Comparison of ENCODE assay signal across 20 cellular contexts in genomic region chr11:8788616-8789015, GRCh38.
"Had no signal": no experiment of that assay in that cellular context is flagged by ENCODE, and none has a peak within 500 bp of the region (broad histone marks: within the 10 kb centered on the region; RNA-seq: fewer than 3 reads in every experiment).

No MANE protein-coding gene starts in this region.

- DNase-seq: activated CD4-positive, alpha-beta T cell treated with anti-CD3 and anti-CD28 coated beads, Interleukin-2, amount 50 U/mL, for 48 hours; activated gamma-delta T cell treated with Interleukin-2 at 50 U/mL for 16 hours; adrenal gland; dermis blood vessel endothelial cell; effector memory CD8-positive, alpha-beta T cell; foreskin melanocyte; head of caudate nucleus; kidney glomerular epithelial cell; left ventricle myocardium superior; naive B cell; pancreas; right lobe of liver; spleen; stimulated activated CD4-positive, alpha-beta T cell treated with anti-CD3 and anti-CD28 coated beads, Interleukin-4, amount 100 ng/mL, for 4 hours; WERI-Rb-1 had no signal

- H3K9me3 ChIP-seq: adrenal gland, pancreas, right lobe of liver, spleen, tibial nerve, vagina had no signal

- H3K36me3 Mint-ChIP-seq: activated naive CD4-positive, alpha-beta T cell treated with anti-CD3 and anti-CD28 coated beads, Interleukin-2, amount 50 U/mL, for 72 hours; naive B cell; stimulated activated memory B cell treated with anti-CD40 and anti-IgM and Interleukin-4, amounts not matched to agents 10 μg/mL and 1 μg/mL and 100 μg/mL, for 72 hours had no signal

- H3K27me3 ChIP-seq: adrenal gland, pancreas, right lobe of liver, spleen, tibial nerve, vagina had no signal

- H3K9me3 Mint-ChIP-seq: activated naive CD4-positive, alpha-beta T cell treated with anti-CD3 and anti-CD28 coated beads, Interleukin-2, amount 50 U/mL, for 72 hours; activated T-helper 1 cell treated with anti-CD3 and anti-CD28 coated beads, Interleukin-12 subunit alpha, Interleukin-12 subunit beta, Interleukin-2, Interleukin-4 antibody, amounts not matched to agents 30 ng/mL and 10 ng/mL and 1 ng/mL, durations not matched to agents 14 hours and 24 hours and 36 hours; effector memory CD8-positive, alpha-beta T cell; naive B cell; stimulated activated memory B cell treated with anti-CD40 and anti-IgM and Interleukin-4, amounts not matched to agents 10 μg/mL and 1 μg/mL and 100 μg/mL, for 72 hours had no signal

- H3K27ac ChIP-seq: right lobe of liver, tibial nerve, vagina, WERI-Rb-1 had no signal

- H3K36me3 ChIP-seq: adrenal gland, pancreas, right lobe of liver, spleen, tibial nerve, vagina, WERI-Rb-1 had no signal

- H3K27ac Mint-ChIP-seq: activated naive CD4-positive, alpha-beta T cell treated with anti-CD3 and anti-CD28 coated beads, Interleukin-2, amount 50 U/mL, for 72 hours; activated T-helper 1 cell treated with anti-CD3 and anti-CD28 coated beads, Interleukin-12 subunit alpha, Interleukin-12 subunit beta, Interleukin-2, Interleukin-4 antibody, amounts not matched to agents 30 ng/mL and 10 ng/mL and 1 ng/mL, durations not matched to agents 14 hours and 24 hours and 36 hours; effector memory CD8-positive, alpha-beta T cell; stimulated activated memory B cell treated with anti-CD40 and anti-IgM and Interleukin-4, amounts not matched to agents 10 μg/mL and 1 μg/mL and 100 μg/mL, for 72 hours had no signal

- H3K4me3 ChIP-seq: adrenal gland, pancreas, right lobe of liver, spleen, tibial nerve, vagina had no signal

- H3K4me3 Mint-ChIP-seq: activated T-helper 1 cell treated with anti-CD3 and anti-CD28 coated beads, Interleukin-12 subunit alpha, Interleukin-12 subunit beta, Interleukin-2, Interleukin-4 antibody, amounts not matched to agents 30 ng/mL and 10 ng/mL and 1 ng/mL, durations not matched to agents 14 hours and 24 hours and 36 hours; effector memory CD8-positive, alpha-beta T cell; stimulated activated memory B cell treated with anti-CD40 and anti-IgM and Interleukin-4, amounts not matched to agents 10 μg/mL and 1 μg/mL and 100 μg/mL, for 72 hours had no signal

- H3K4me1 Mint-ChIP-seq: stimulated activated memory B cell treated with anti-CD40 and anti-IgM and Interleukin-4, amounts not matched to agents 10 μg/mL and 1 μg/mL and 100 μg/mL, for 72 hours had no signal

- ATAC-seq: activated naive CD4-positive, alpha-beta T cell treated with anti-CD3 and anti-CD28 coated beads, Interleukin-2, amount 50 U/mL, for 72 hours; effector memory CD8-positive, alpha-beta T cell; left ventricle myocardium superior; pancreas; right lobe of liver; stimulated activated memory B cell treated with anti-CD40 and anti-IgM and Interleukin-4, amounts not matched to agents 10 μg/mL and 1 μg/mL and 100 μg/mL, for 72 hours had no signal

- H3K27me3 Mint-ChIP-seq: stimulated activated memory B cell treated with anti-CD40 and anti-IgM and Interleukin-4, amounts not matched to agents 10 μg/mL and 1 μg/mL and 100 μg/mL, for 72 hours had no signal
